In genomic region chr5:10457682-10458574, GRCh38 we compare ENCODE assay signal across 13 cellular contexts. TPM values are rescaled to one million over a fixed set of nuclear protein-coding genes. Genes with fewer than 3 reads are reported as not detected.
DNase-seq lines count a peak whose midpoint lies in the region; ATAC-seq, FAIRE-seq and TF ChIP-seq lines count a peak whose summit lies in the region.
"Had no signal": no experiment of that assay in that cellular context is flagged by ENCODE, and none has a peak within 500 bp of the region (broad histone marks: within the 10 kb centered on the region; RNA-seq: fewer than 3 reads in every experiment).

No MANE protein-coding gene starts in this region.

- no TSS peak for BruUV-seq in Panc1 (replicated peaks; lab: Mats Ljungman, UMichigan)

- no peak for FAIRE-seq in frontal cortex (lab: Jason Lieb, UNC)
- FAIRE-seq: G401.6, RCC 7860 had no signal

- H3K27ac ChIP-seq in Panc1 (ENCODE audit: low read length) (peak overlapping the region; percentile 65), heart left ventricle (peak overlapping the region in 3 of 12 donors; percentile 25 to 55 (median 39))

- H3K9me3 ChIP-seq in Panc1 (ENCODE audit: control insufficient read depth, insufficient read depth, low read depth, low read length) (no peaks in the 10 kb centered on the region), heart left ventricle (no peaks in the 10 kb centered on the region)

- in situ Hi-C loops in Panc1 (cut with HindIII; ENCODE audit: low pct_unique_long_range_greater_than_20kb, low sequenced_read_pairs), result no loop called here

- peak; percentile 53 for DNase-seq in DMS53 (lab: John Stamatoyannopoulos, UW)
- no peak for DNase-seq in DMS53 treated with DMSO at 0.1 percent for 48 hours (lab: John Stamatoyannopoulos, UW; ENCODE audit: unreplicated experiment)
- DNase-seq in Panc1 (ENCODE audit: low read depth, low spot score), result no peak
- peak in 3 of 5 donors; percentile 40 to 65 (median 50) for DNase-seq in heart left ventricle
- DNase-seq in retina, result peak; percentile 35
- no peak for DNase-seq in frontal cortex (ENCODE audit: low spot score in 2 of 2)
- DNase-seq in NOMO-1 treated with DMSO at 0.1 percent for 48 hours (lab: John Stamatoyannopoulos, UW; ENCODE audit: unreplicated experiment), result no peak
- DNase-seq: activated CD4-positive, CD25-positive, alpha-beta regulatory T cell treated with anti-CD3 and anti-CD28 coated beads, Interleukin-2, amount 50 U/mL, for 72 hours; activated effector memory CD4-positive, alpha-beta T cell treated with Interleukin-2 at 50 U/mL for 16 hours; stimulated activated CD4-positive, alpha-beta T cell treated with anti-CD3 and anti-CD28 coated beads, Interleukin-2, amount 100 ng/mL, for 24 hours had no signal

- intact Hi-C loops in Panc1 (cut with micrococcal nuclease; ENCODE audit: unreplicated experiment) (loop anchor here (10.0 kb wide), 2 partner anchors 107 to 727 kb away; partner anchors contain the start of gene ANKRD33B), heart left ventricle (cut with DNase I) (loop anchor here in 4 of 10 donors (2.0 to 10.0 kb wide), 5 partner anchors 104 to 397 kb away; partner anchors contain the start of genes ANKRD33B (in 4 of the 4) and DAP (in 1 of the 4))

- WGBS in heart left ventricle, 4 donors, result 52 to 71% (median 53%) methylated on average over 22 to 23 of the region's 23 CpGs

- peak overlapping the region in 1 of 2 experiments; percentile 14; a peak in 1 of 4 replicates for H3K4me3 ChIP-seq in Panc1 (ENCODE audit: low read depth in 2 of 2, low read length in 2 of 2)
- H3K4me3 ChIP-seq in heart left ventricle, result no peak overlapping the region

- no peak for TF ChIP-seq POLR2A in heart left ventricle (IDR thresholded peaks at IDR 0.05)

- POLR2A ChIA-PET in Panc1 (lab: Charles Lee), result interaction anchor here (0.5 kb wide), 1 partner anchor 1580 kb away, joined by 8 read pairs; no protein-coding TSS in a partner anchor

- no peaks in the 10 kb centered on the region for H3K27me3 ChIP-seq in Panc1 (ENCODE audit: control insufficient read depth, insufficient read depth, low read length)
- no peaks in the 10 kb centered on the region for H3K27me3 ChIP-seq in heart left ventricle

- TF ChIP-seq CTCF in Panc1 (IDR thresholded peaks at IDR 0.05), result no peak; the same call in 1 of the 2 replicates
- peak in 5 of 12 donors; percentile 11 to 41 (median 19) for TF ChIP-seq CTCF in heart left ventricle (IDR thresholded peaks at IDR 0.05)

- CTCF ChIA-PET in Panc1 (lab: Charles Lee), result interaction anchor here (0.6 to 1.7 kb wide), 2 partner anchors 133 to 170 kb away, joined by 4 to 13 read pairs; no protein-coding TSS in a partner anchor

- H3K4me1 ChIP-seq in Panc1 (ENCODE audit: control insufficient read depth, insufficient read depth, low read length), result peaks cover 69% of the 10 kb centered on the region
- peaks cover 6 to 47% (median 26%) of the 10 kb centered on the region in 12 donors for H3K4me1 ChIP-seq in heart left ventricle

- ATAC-seq in Panc1 (peak; percentile 70), heart left ventricle (peak; percentile 24 to 47 (median 37)), GM21528 (IDR thresholded peaks at IDR 0.05; ENCODE audit: low FRiP score, unreplicated experiment) (no peak)

- H3K36me3 ChIP-seq in Panc1 (ENCODE audit: control insufficient read depth, insufficient read depth, low read length) (no peaks in the 10 kb centered on the region), heart left ventricle (no peaks in the 10 kb centered on the region)

RNA-seq across cellular contexts. Expression of gene ROPN1L, which starts 16.2 kb away (rescaled TPM):
- total RNA-seq in Panc1 (2021; ENCODE audit: unreplicated experiment) (3.0 TPM), heart left ventricle (under 1 TPM in 5 of 9 donors, not detected in 4; 0.40 to 0.81 (median 0.56) TPM), frontal cortex (1.2 TPM)
- polyA plus RNA-seq in Panc1 (2012; ENCODE audit: insufficient read length), result 3.3 TPM
- polyA plus RNA-seq in heart left ventricle, result under 1 TPM; 0.14 to 0.15 TPM

Comparison
In these comparisons a context has a peak if more than half of its experiments do, and no peak if none do; other contexts are left out.
1. DNase-seq: peak in DMS53 (single experiment), heart left ventricle (3 of 5) and retina (single experiment); none in DMS53 treated with DMSO at 0.1 percent for 48 hours (single experiment), Panc1 (single experiment), frontal cortex (0 of 2) and NOMO-1 treated with DMSO at 0.1 percent for 48 hours (single experiment).